ENCODE assay signal across 1 cellular context in genomic region chr1:233668725-233669294, GRCh38.
A peak's percentile ranks its signal among the peaks of the same experiment; 100 is the strongest.
TF ChIP-seq lines count a peak whose summit lies in the region.

No MANE protein-coding gene starts in this region.

TF ChIP-seq in GM12878, 131 proteins besides CTCF, POLR2A, EP300 and RAD21 (continued from another document):
- TF ChIP-seq PKNOX1 (IDR thresholded peaks at IDR 0.05), result peak; percentile 64
- no peak for TF ChIP-seq BCLAF1 (IDR thresholded peaks at IDR 0.05)
- TF ChIP-seq JUND (IDR thresholded peaks at IDR 0.05; ENCODE audit: low read depth, low read length), result 0 out of 2 replicates have a peak, but pooled peaks have one; percentile 16
- TF ChIP-seq FOXK2 (IDR thresholded peaks at IDR 0.05), result no peak
- TF ChIP-seq KAT2A (conservative IDR thresholded peaks at IDR 0.05; ENCODE audit: control insufficient read depth, low read depth, low read length), result no peak
- no peak for TF ChIP-seq LARP7 (IDR thresholded peaks at IDR 0.05)
- TF ChIP-seq BCL3 (IDR thresholded peaks at IDR 0.05; ENCODE audit: borderline replicate concordance, insufficient read depth, low read depth, low read length, poor library complexity, severe bottlenecking), result no peak
- TF ChIP-seq NBN (IDR thresholded peaks at IDR 0.05), result peak; percentile 70; the same call in 1 of the 2 replicates
- TF ChIP-seq SPI1 (IDR thresholded peaks at IDR 0.05; ENCODE audit: borderline replicate concordance, insufficient read depth, low read depth, low read length), result no peak
- no peak for TF ChIP-seq ESRRA (IDR thresholded peaks at IDR 0.05; ENCODE audit: low read length)
- peak; percentile 83 for TF ChIP-seq BCL11A (IDR thresholded peaks at IDR 0.05; ENCODE audit: low read depth, low read length)
- no peak for TF ChIP-seq RAD51 (IDR thresholded peaks at IDR 0.05)
- TF ChIP-seq PRDM15 (CRISPR knock-in tag; IDR thresholded peaks at IDR 0.05), result no peak
- no peak for TF ChIP-seq TCF3 (IDR thresholded peaks at IDR 0.05; ENCODE audit: borderline replicate concordance, insufficient read depth, low read depth, low read length)
- TF ChIP-seq CHD1 (IDR thresholded peaks at IDR 0.05; ENCODE audit: low read depth, low read length), result no peak
- TF ChIP-seq MLLT1 (IDR thresholded peaks at IDR 0.05), result peak; percentile 62
- TF ChIP-seq POLR2AphosphoS2 (IDR thresholded peaks at IDR 0.05; ENCODE audit: low read depth, low read length), result no peak
- no peak for TF ChIP-seq SIN3A (IDR thresholded peaks at IDR 0.05; ENCODE audit: low read depth, low read length)
- no peak for TF ChIP-seq ZNF384 (IDR thresholded peaks at IDR 0.05; ENCODE audit: borderline replicate concordance, low read depth, low read length)
- TF ChIP-seq CHD4 (IDR thresholded peaks at IDR 0.05), result no peak
- TF ChIP-seq ASH2L (IDR thresholded peaks at IDR 0.05; ENCODE audit: borderline replicate concordance, low read depth), result no peak
- no peak for TF ChIP-seq MEF2B (IDR thresholded peaks at IDR 0.05; ENCODE audit: partially characterized antibody, poor library complexity, severe bottlenecking)
- TF ChIP-seq HDGF (IDR thresholded peaks at IDR 0.05), result peak; percentile 70; the same call in 1 of the 2 replicates
- TF ChIP-seq TCF7 (IDR thresholded peaks at IDR 0.05; ENCODE audit: borderline replicate concordance), result no peak
- no peak for TF ChIP-seq REST (IDR thresholded peaks at IDR 0.05; ENCODE audit: low read depth, low read length)
- no peak for TF ChIP-seq ZNF274 (IDR thresholded peaks at IDR 0.05; ENCODE audit: insufficient read depth, insufficient read length)
- no peak for TF ChIP-seq FOS (IDR thresholded peaks at IDR 0.05; ENCODE audit: borderline replicate concordance, extremely low read depth, insufficient read length)
- no peak for TF ChIP-seq NR2C2 (IDR thresholded peaks at IDR 0.05; ENCODE audit: borderline replicate concordance, control insufficient read depth, insufficient read length, low read depth)
- TF ChIP-seq BHLHE40 (IDR thresholded peaks at IDR 0.05; ENCODE audit: borderline replicate concordance in 1 of 2, low read depth in 2 of 2, low read length in 1 of 2), result peak in 1 of 2 experiments; percentile 43; a peak in 1 of 4 replicates
- TF ChIP-seq ZNF217 (IDR thresholded peaks at IDR 0.05), result peak; percentile 89
